Comparison of ENCODE assay signal across 25 cellular contexts in genomic region chr6:157300006-157300405, GRCh38.
"Had no signal": no experiment of that assay in that cellular context is flagged by ENCODE, and none has a peak within 500 bp of the region (broad histone marks: within the 10 kb centered on the region; RNA-seq: fewer than 3 reads in every experiment).

No MANE protein-coding gene starts in this region.

- H3K27ac ChIP-seq: ovary, parathyroid adenoma, psoas muscle, right lobe of liver, sigmoid colon, stomach, tibial artery, transverse colon, upper lobe of left lung, vagina had no signal

- H3K9ac ChIP-seq: parathyroid adenoma had no signal

- H3K27me3 ChIP-seq: ovary, right lobe of liver, sigmoid colon, stomach, tibial artery, transverse colon, upper lobe of left lung, vagina had no signal

- H3K4me3 ChIP-seq: ovary, psoas muscle, right lobe of liver, sigmoid colon, stomach, tibial artery, transverse colon, upper lobe of left lung, vagina had no signal

- H3K9me3 ChIP-seq: ovary, psoas muscle, right lobe of liver, sigmoid colon, stomach, tibial artery, transverse colon, upper lobe of left lung, vagina had no signal

- H3K36me3 ChIP-seq: ovary, right lobe of liver, transverse colon, upper lobe of left lung, vagina had no signal

- H3K4me1 ChIP-seq: parathyroid adenoma had no signal

- DNase-seq: naive B cell; naive thymus-derived CD8-positive, alpha-beta T cell; nephron progenitor cell; occipital lobe; ovary; posterior cingulate gyrus; psoas muscle; right cardiac atrium; right lobe of liver; sigmoid colon; small intestine; stimulated activated CD4-positive, alpha-beta T cell treated with anti-CD3 and anti-CD28 coated beads, Interleukin-15, amount 100 ng/mL, for 24 hours; stimulated activated CD4-positive, alpha-beta T cell treated with anti-CD3 and anti-CD28 coated beads, Interleukin-2, amount 100 ng/mL, for 24 hours; stimulated activated CD4-positive, alpha-beta T cell treated with anti-CD3 and anti-CD28 coated beads, Interleukin-2, amount 100 ng/mL, for 48 hours; stimulated activated CD4-positive, alpha-beta T cell treated with anti-CD3 and anti-CD28 coated beads, Interleukin-4, amount 100 ng/mL, for 24 hours; stimulated activated naive B cell treated with anti-CD40 and anti-IgM and Interleukin-4, amounts not matched to agents 10 μg/mL and 1 μg/mL and 100 μg/mL, for 72 hours; stimulated activated naive CD4-positive, alpha-beta T cell treated with Interleukin-2 at 50 U/mL for 16 hours; stomach; tibial artery; transverse colon had no signal

- ATAC-seq: naive thymus-derived CD8-positive, alpha-beta T cell; natural killer cell treated with Interleukin-12 subunit alpha and Interleukin-12 subunit beta and Interleukin-15 and Interleukin-18, amount 100 ng/mL, for 72 hours; psoas muscle; right lobe of liver; stimulated activated effector memory CD8-positive, alpha-beta T cell treated with anti-CD3 and anti-CD28 coated beads, Interleukin-12 subunit alpha, Interleukin-12 subunit beta, amount 100 ng/mL, for 72 hours; stimulated activated naive B cell treated with anti-CD40 and anti-IgM and Interleukin-4, amounts not matched to agents 10 μg/mL and 1 μg/mL and 100 μg/mL, for 72 hours had no signal

- H2AFZ ChIP-seq: parathyroid adenoma had no signal
